In genomic region chr5:90161399-90161798, GRCh38 we compare ENCODE assay signal across 7 cellular contexts.
DNase-seq lines count a peak whose midpoint lies in the region; ATAC-seq and TF ChIP-seq lines count a peak whose summit lies in the region.

No MANE protein-coding gene starts in this region.

- DNase-seq in GM13976 (ENCODE audit: low spot score) (peak; percentile 21), astrocyte of the hippocampus (ENCODE audit: low read depth, low spot score) (peak; percentile 38), left lobe of liver (ENCODE audit: low spot score) (peak; percentile 44), NCI-H187 (lab: John Stamatoyannopoulos, UW) (no peak)
- no peak for DNase-seq in activated effector memory CD4-positive, alpha-beta T cell treated with Interleukin-2 at 50 U/mL for 16 hours
- no peak for DNase-seq in stimulated activated CD4-positive, alpha-beta T cell treated with anti-CD3 and anti-CD28 coated beads, Interleukin-1b, Interleukin-23, amount 100 ng/mL, for 48 hours

- ATAC-seq in HG03378 (IDR thresholded peaks at IDR 0.05; ENCODE audit: unreplicated experiment) (peak; percentile 72), left lobe of liver (peak; percentile 61)

- no peak for TF ChIP-seq CTCF in GM13976 (IDR thresholded peaks at IDR 0.05; ENCODE audit: borderline replicate concordance, control extremely low read depth, extremely low read depth, insufficient read depth, missing control alignments)

- in situ Hi-C loops in GM13976 (cut with MboI; ENCODE audit: low sequenced_read_pairs, unreplicated experiment) = no loop called here

Comparison
In these comparisons a context has a peak if more than half of its experiments do, and no peak if none do; other contexts are left out.
1. DNase-seq: peak in GM13976 (single experiment), astrocyte of the hippocampus (single experiment) and left lobe of liver (single experiment); none in activated effector memory CD4-positive, alpha-beta T cell treated with Interleukin-2 at 50 U/mL for 16 hours (single experiment), stimulated activated CD4-positive, alpha-beta T cell treated with anti-CD3 and anti-CD28 coated beads, Interleukin-1b, Interleukin-23, amount 100 ng/mL, for 48 hours (single experiment) and NCI-H187 (0 of 2).